In the genomic region with DNA sequence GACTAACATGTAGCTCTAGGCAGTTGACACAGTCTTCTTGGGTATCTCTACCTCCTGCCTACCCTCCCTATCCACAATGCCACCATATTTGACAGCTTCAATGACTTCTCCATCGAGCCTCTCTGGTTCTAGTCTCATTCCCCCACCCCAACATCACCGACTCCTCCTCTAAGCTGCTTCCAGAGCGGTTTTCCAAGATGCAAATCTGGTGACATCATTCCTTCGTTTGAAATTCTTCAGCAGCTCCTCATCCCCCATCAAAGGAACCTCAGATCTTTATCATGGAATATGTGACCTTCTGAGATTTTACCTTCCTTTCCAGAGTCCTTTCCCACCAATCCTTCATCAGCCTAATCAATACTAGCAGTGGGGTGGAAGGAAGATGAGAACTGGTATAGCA, we compare ENCODE assay signal across 1 cellular context.
TF ChIP-seq lines count a peak whose summit lies in the region.

No MANE protein-coding gene starts in this region.

TF ChIP-seq in IMR-90, 13 proteins besides CTCF, POLR2A, EP300 and RAD21:
- TF ChIP-seq MXI1 (IDR thresholded peaks at IDR 0.05; ENCODE audit: borderline replicate concordance, low read depth, low read length) (no peak), MAFK (IDR thresholded peaks at IDR 0.05; ENCODE audit: low read depth, low read length) (no peak), SMC3 (IDR thresholded peaks at IDR 0.05; ENCODE audit: low read depth, low read length) (no peak)
- TF ChIP-seq, protein P1, sequence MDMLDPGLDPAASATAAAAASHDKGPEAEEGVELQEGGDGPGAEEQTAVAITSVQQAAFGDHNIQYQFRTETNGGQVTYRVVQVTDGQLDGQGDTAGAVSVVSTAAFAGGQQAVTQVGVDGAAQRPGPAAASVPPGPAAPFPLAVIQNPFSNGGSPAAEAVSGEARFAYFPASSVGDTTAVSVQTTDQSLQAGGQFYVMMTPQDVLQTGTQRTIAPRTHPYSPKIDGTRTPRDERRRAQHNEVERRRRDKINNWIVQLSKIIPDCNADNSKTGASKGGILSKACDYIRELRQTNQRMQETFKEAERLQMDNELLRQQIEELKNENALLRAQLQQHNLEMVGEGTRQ (IDR thresholded peaks at IDR 0.05; ENCODE audit: low read depth, low read length): no peak
